In genomic region chr5:10564838-10565784, GRCh38 we compare ENCODE assay signal across 1 cellular context.
TF ChIP-seq lines count a peak whose summit lies in the region.

No MANE protein-coding gene starts in this region.

TF ChIP-seq in liver, 16 proteins besides CTCF, POLR2A, EP300 and RAD21 (continued from another document):
- TF ChIP-seq ATF3 (IDR thresholded peaks at IDR 0.05) (no peak), FOXA1 (IDR thresholded peaks at IDR 0.05) (no peak), FOXA2 (IDR thresholded peaks at IDR 0.05) (no peak)
